ENCODE assay signal across 1 cellular context in genomic region chr15:75197062-75197630, GRCh38.
TF ChIP-seq lines count a peak whose summit lies in the region.

No MANE protein-coding gene starts in this region.

TF ChIP-seq in HEK293, 187 proteins besides CTCF, POLR2A, EP300 and RAD21 (continued from another document):
- no peak for TF ChIP-seq HIC1 (tag by site-specific recombination; IDR thresholded peaks at IDR 0.05)
- TF ChIP-seq PATZ1 (tag by site-specific recombination; IDR thresholded peaks at IDR 0.05) = no peak
- TF ChIP-seq HOXA7 (CRISPR knock-in tag; IDR thresholded peaks at IDR 0.05; ENCODE audit: borderline replicate concordance) = no peak
- no peak for TF ChIP-seq ZNF529 (tag by site-specific recombination; IDR thresholded peaks at IDR 0.05; ENCODE audit: insufficient replicate concordance)
- TF ChIP-seq, protein P1, sequence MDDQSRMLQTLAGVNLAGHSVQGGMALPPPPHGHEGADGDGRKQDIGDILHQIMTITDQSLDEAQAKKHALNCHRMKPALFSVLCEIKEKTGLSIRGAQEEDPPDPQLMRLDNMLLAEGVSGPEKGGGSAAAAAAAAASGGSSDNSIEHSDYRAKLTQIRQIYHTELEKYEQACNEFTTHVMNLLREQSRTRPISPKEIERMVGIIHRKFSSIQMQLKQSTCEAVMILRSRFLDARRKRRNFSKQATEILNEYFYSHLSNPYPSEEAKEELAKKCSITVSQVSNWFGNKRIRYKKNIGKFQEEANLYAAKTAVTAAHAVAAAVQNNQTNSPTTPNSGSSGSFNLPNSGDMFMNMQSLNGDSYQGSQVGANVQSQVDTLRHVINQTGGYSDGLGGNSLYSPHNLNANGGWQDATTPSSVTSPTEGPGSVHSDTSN (CRISPR knock-in tag; IDR thresholded peaks at IDR 0.05) = no peak
- no peak for TF ChIP-seq SP3 (tag by site-specific recombination; IDR thresholded peaks at IDR 0.05)
- no peak for TF ChIP-seq ZBTB49 (tag by site-specific recombination; IDR thresholded peaks at IDR 0.05; ENCODE audit: low read depth)
- no peak for TF ChIP-seq ZBTB20 (tag by site-specific recombination; IDR thresholded peaks at IDR 0.05)
- no peak for TF ChIP-seq ZNF266 (tag by site-specific recombination; IDR thresholded peaks at IDR 0.05; ENCODE audit: low read depth)
- TF ChIP-seq, protein P2, sequence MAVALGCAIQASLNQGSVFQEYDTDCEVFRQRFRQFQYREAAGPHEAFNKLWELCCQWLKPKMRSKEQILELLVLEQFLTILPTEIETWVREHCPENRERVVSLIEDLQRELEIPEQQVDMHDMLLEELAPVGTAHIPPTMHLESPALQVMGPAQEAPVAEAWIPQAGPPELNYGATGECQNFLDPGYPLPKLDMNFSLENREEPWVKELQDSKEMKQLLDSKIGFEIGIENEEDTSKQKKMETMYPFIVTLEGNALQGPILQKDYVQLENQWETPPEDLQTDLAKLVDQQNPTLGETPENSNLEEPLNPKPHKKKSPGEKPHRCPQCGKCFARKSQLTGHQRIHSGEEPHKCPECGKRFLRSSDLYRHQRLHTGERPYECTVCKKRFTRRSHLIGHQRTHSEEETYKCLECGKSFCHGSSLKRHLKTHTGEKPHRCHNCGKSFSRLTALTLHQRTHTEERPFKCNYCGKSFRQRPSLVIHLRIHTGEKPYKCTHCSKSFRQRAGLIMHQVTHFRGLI (tag by site-specific recombination; IDR thresholded peaks at IDR 0.05) = 0 out of 2 replicates have a peak, but pooled peaks have one; percentile 50
- TF ChIP-seq ZNF292 (tag by site-specific recombination; IDR thresholded peaks at IDR 0.05; ENCODE audit: borderline replicate concordance, low read depth) = no peak
- 0 out of 2 replicates have a peak, but pooled peaks have one; percentile 16 for TF ChIP-seq GLIS1 (tag by site-specific recombination; IDR thresholded peaks at IDR 0.05)
- no peak for TF ChIP-seq ZNF629 (tag by site-specific recombination; IDR thresholded peaks at IDR 0.05)
- TF ChIP-seq ZNF549 (tag by site-specific recombination; IDR thresholded peaks at IDR 0.05) = no peak
- TF ChIP-seq ZNF311 (tag by site-specific recombination; IDR thresholded peaks at IDR 0.05; ENCODE audit: borderline replicate concordance) = no peak
- TF ChIP-seq ZNF626 (tag by site-specific recombination; IDR thresholded peaks at IDR 0.05) = no peak
- TF ChIP-seq SP7 (tag by site-specific recombination; IDR thresholded peaks at IDR 0.05) = no peak
- TF ChIP-seq ZEB2 (tag by site-specific recombination; IDR thresholded peaks at IDR 0.05) = no peak
- TF ChIP-seq ZBTB10 (tag by site-specific recombination; IDR thresholded peaks at IDR 0.05) = no peak
- no peak for TF ChIP-seq ZFP69B (tag by site-specific recombination; IDR thresholded peaks at IDR 0.05)
- no peak for TF ChIP-seq ZNF777 (tag by site-specific recombination; IDR thresholded peaks at IDR 0.05; ENCODE audit: borderline replicate concordance)
- TF ChIP-seq ZNF585B (tag by site-specific recombination; IDR thresholded peaks at IDR 0.05) = no peak
- no peak for TF ChIP-seq ZNF785 (tag by site-specific recombination; IDR thresholded peaks at IDR 0.05)
- no peak for TF ChIP-seq ZNF280C (tag by site-specific recombination; IDR thresholded peaks at IDR 0.05)
- TF ChIP-seq BCL11A (tag by site-specific recombination; IDR thresholded peaks at IDR 0.05; ENCODE audit: low read depth) = no peak
- TF ChIP-seq ZIC2 (tag by site-specific recombination; IDR thresholded peaks at IDR 0.05) = peak; percentile 46
- TF ChIP-seq ZFHX2 (tag by site-specific recombination; conservative IDR thresholded peaks at IDR 0.05) = peak; percentile 17; the same call in 1 of the 2 replicates
- TF ChIP-seq ZSCAN16 (tag by site-specific recombination; IDR thresholded peaks at IDR 0.05) = no peak
- TF ChIP-seq SCRT1 (tag by site-specific recombination; IDR thresholded peaks at IDR 0.05; ENCODE audit: borderline replicate concordance) = no peak
- TF ChIP-seq WT1 (tag by site-specific recombination; IDR thresholded peaks at IDR 0.05) = no peak
- TF ChIP-seq GLI2 (tag by site-specific recombination; IDR thresholded peaks at IDR 0.05; ENCODE audit: borderline replicate concordance, low read depth) = no peak
- TF ChIP-seq, protein P3, sequence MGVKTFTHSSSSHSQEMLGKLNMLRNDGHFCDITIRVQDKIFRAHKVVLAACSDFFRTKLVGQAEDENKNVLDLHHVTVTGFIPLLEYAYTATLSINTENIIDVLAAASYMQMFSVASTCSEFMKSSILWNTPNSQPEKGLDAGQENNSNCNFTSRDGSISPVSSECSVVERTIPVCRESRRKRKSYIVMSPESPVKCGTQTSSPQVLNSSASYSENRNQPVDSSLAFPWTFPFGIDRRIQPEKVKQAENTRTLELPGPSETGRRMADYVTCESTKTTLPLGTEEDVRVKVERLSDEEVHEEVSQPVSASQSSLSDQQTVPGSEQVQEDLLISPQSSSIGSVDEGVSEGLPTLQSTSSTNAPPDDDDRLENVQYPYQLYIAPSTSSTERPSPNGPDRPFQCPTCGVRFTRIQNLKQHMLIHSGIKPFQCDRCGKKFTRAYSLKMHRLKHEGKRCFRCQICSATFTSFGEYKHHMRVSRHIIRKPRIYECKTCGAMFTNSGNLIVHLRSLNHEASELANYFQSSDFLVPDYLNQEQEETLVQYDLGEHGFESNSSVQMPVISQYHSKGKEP (tag by site-specific recombination; IDR thresholded peaks at IDR 0.05) = no peak
- no peak for TF ChIP-seq ZNF513 (tag by site-specific recombination; IDR thresholded peaks at IDR 0.05)
- TF ChIP-seq HOXC10 (CRISPR knock-in tag; IDR thresholded peaks at IDR 0.05) = no peak
- TF ChIP-seq ZNF600 (tag by site-specific recombination; IDR thresholded peaks at IDR 0.05) = peak; percentile 59
- TF ChIP-seq SP2 (tag by site-specific recombination; IDR thresholded peaks at IDR 0.05) = peak; percentile 35; the same call in 1 of the 2 replicates
